Comparison of ENCODE assay signal across 23 cellular contexts in the genomic region with DNA sequence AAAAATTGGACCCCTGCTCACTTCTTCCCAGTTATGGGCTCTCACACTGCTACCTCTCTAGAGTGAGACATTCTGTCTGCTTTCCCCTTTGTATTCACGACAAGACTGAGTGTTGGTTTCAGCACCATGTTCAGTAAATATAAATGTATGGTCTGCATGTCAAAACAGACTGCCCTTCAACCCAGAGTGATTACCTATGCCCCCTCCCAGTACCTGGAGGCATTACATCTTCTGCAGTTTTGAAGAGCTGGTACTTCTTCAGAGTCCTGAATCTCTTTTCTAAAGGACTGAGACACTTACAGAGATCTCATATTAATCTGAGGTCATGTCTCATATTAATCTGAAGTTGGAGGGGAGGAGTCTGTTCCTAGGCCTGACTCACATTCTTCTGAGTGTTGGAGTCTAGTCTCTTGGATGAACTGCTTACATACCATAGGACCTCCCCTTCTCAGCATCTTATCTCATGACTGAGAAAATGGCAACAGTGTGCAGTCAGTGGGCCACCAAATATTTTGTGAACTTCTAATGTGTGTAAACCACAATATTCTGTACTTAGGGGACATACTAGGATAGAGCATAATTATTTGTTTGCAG.
A peak's percentile ranks its signal among the peaks of the same experiment; 100 is the strongest.
DNase-seq lines count a peak whose midpoint lies in the region; ATAC-seq, FAIRE-seq and TF ChIP-seq lines count a peak whose summit lies in the region.
"Had no signal": no experiment of that assay in that cellular context is flagged by ENCODE, and none has a peak within 500 bp of the region (broad histone marks: within the 10 kb centered on the region; RNA-seq: fewer than 3 reads in every experiment).

No MANE protein-coding gene starts in this region.

- ATAC-seq in WTC11 (no peak), foreskin keratinocyte (peak; percentile 32), GM18498 (IDR thresholded peaks at IDR 0.05; ENCODE audit: unreplicated experiment) (no peak), HG02981 (IDR thresholded peaks at IDR 0.05; ENCODE audit: unreplicated experiment) (no peak), GM21723 (IDR thresholded peaks at IDR 0.05; ENCODE audit: unreplicated experiment) (no peak)
- ATAC-seq: activated CD8-positive, alpha-beta T cell treated with anti-CD3 and anti-CD28 coated beads for 36 hours; T-cell had no signal

- DNase-seq in A673 (ENCODE audit: low spot score) (no peak), H7 (peak; percentile 28), WTC11 (ENCODE audit: low spot score) (no peak), foreskin keratinocyte (no peak), GM19239 (ENCODE audit: insufficient read length, low spot score) (no peak)
- DNase-seq: activated CD4-positive, CD25-positive, alpha-beta regulatory T cell treated with anti-CD3 and anti-CD28 coated beads, Interleukin-2, amount 50 U/mL, for 72 hours; activated CD8-positive, alpha-beta T cell treated with anti-CD3 and anti-CD28 coated beads for 36 hours; activated effector memory CD4-positive, alpha-beta T cell treated with Interleukin-2 at 50 U/mL for 16 hours; activated T-cell treated with anti-CD3 and anti-CD28 coated beads for 4 hours; DMS153; glutamatergic neuron; NCI-H1694 treated with DMSO at 0.1 percent for 48 hours; NCI-H2171 treated with DMSO at 0.1 percent for 48 hours; NCI-H526 treated with DMSO at 0.1 percent for 48 hours; T-cell; trophoblast cell had no signal

- CTCF ChIA-PET in A673 (lab: Charles Lee) (interaction anchor here (1.3 kb wide), 1 partner anchor 31 kb away, joined by 3 read pairs; no protein-coding TSS in a partner anchor), WTC11 (lab: Charles Lee) (interaction anchor here (0.6 to 1.5 kb wide), 6 partner anchors 9 to 230 kb away, joined by 3 to 8 read pairs (median 4); no protein-coding TSS in a partner anchor)

- no peaks in the 10 kb centered on the region for H3K9me3 ChIP-seq in A673 (ENCODE audit: low read depth, low read length, poor library complexity, severe bottlenecking)
- H3K9me3 ChIP-seq: SJSA1 had no signal

- H3K9me3 Mint-ChIP-seq in WTC11, result no peaks in the 10 kb centered on the region
- H3K9me3 Mint-ChIP-seq: activated CD8-positive, alpha-beta T cell treated with anti-CD3 and anti-CD28 coated beads for 36 hours; brain; T-cell had no signal

- TF ChIP-seq CTCF in A673 (conservative IDR thresholded peaks at IDR 0.05; ENCODE audit: low read depth, low read length) (no peak), WTC11 (IDR thresholded peaks at IDR 0.05) (no peak), foreskin keratinocyte (conservative IDR thresholded peaks at IDR 0.05) (peak; percentile 2)

- POLR2A ChIA-PET in A673 (lab: Charles Lee; ENCODE audit: low non-redundant PET) (no interaction called here), WTC11 (lab: Charles Lee) (no interaction called here)

- no peak overlapping the region for H3K4me3 Mint-ChIP-seq in WTC11
- H3K4me3 Mint-ChIP-seq: activated CD8-positive, alpha-beta T cell treated with anti-CD3 and anti-CD28 coated beads for 36 hours; brain; T-cell had no signal

- H3K36me3 ChIP-seq in A673 (ENCODE audit: insufficient read depth, low read length, poor library complexity, severe bottlenecking), result peaks cover 70% of the 10 kb centered on the region
- no peaks in the 10 kb centered on the region for H3K36me3 ChIP-seq in H7 (replicated peaks; ENCODE audit: control insufficient read depth, insufficient read depth, low read length)

- H3K4me3 ChIP-seq in A673 (ENCODE audit: low read depth, low read length, poor library complexity, severe bottlenecking) (no peak overlapping the region), H7 (ENCODE audit: insufficient read depth, low read depth, low read length) (no peak overlapping the region)
- H3K4me3 ChIP-seq: SJSA1 had no signal

- no peak for FAIRE-seq in GM19239 (lab: Jason Lieb, UNC)
- FAIRE-seq: colon had no signal

- H3K27me3 ChIP-seq in A673 (replicated peaks; ENCODE audit: insufficient read depth, low read depth, low read length, poor library complexity), result no peaks in the 10 kb centered on the region
- no peaks in the 10 kb centered on the region for H3K27me3 ChIP-seq in H7 (ENCODE audit: control insufficient read depth, insufficient read depth, low read length)
- H3K27me3 ChIP-seq in foreskin keratinocyte, result no peaks in the 10 kb centered on the region
- H3K27me3 ChIP-seq: SJSA1 had no signal

- H3K27me3 Mint-ChIP-seq in WTC11 (ENCODE audit: low read depth), result no peaks in the 10 kb centered on the region
- H3K27me3 Mint-ChIP-seq: brain, progenitor cell of endocrine pancreas, T-cell had no signal

- peak overlapping the region; percentile 51; the same call in 1 of the 2 replicates for H3K27ac Mint-ChIP-seq in WTC11
- H3K27ac Mint-ChIP-seq: activated CD8-positive, alpha-beta T cell treated with anti-CD3 and anti-CD28 coated beads for 36 hours; progenitor cell of endocrine pancreas; T-cell had no signal

- H3K27ac ChIP-seq in A673 (ENCODE audit: low read depth, low read length, poor library complexity, severe bottlenecking), result peak overlapping the region; percentile 37
- no peak overlapping the region for H3K27ac ChIP-seq in foreskin keratinocyte
- H3K27ac ChIP-seq: SJSA1 had no signal

- peaks cover 37% of the 10 kb centered on the region for H3K4me1 Mint-ChIP-seq in WTC11

- peaks cover 95% of the 10 kb centered on the region for H3K4me1 ChIP-seq in A673 (ENCODE audit: insufficient read depth, low read length, poor library complexity, severe bottlenecking)
- peaks cover 6% of the 10 kb centered on the region for H3K4me1 ChIP-seq in foreskin keratinocyte

- no TSS peak for BruUV-seq in A673 (replicated peaks; lab: Mats Ljungman, UMichigan)

- intact Hi-C loops in A673 (cut with micrococcal nuclease; ENCODE audit: unreplicated experiment), result loop anchor here (5.0 kb wide), 1 partner anchor 78 kb away; the partner anchor contains the start of gene RGL1

- no peaks in the 10 kb centered on the region for H3K36me3 Mint-ChIP-seq in WTC11

TF ChIP-seq in WTC11, 78 proteins besides CTCF, POLR2A, EP300 and RAD21:
- no peak for TF ChIP-seq MAX (CRISPR knock-in tag; IDR thresholded peaks at IDR 0.05)
- TF ChIP-seq ZNF281 (CRISPR knock-in tag; IDR thresholded peaks at IDR 0.05), result no peak
- no peak for TF ChIP-seq MYBL2 (CRISPR knock-in tag; IDR thresholded peaks at IDR 0.05)
- TF ChIP-seq ZNF423 (CRISPR knock-in tag; IDR thresholded peaks at IDR 0.05), result no peak
- TF ChIP-seq E2F1 (CRISPR knock-in tag; IDR thresholded peaks at IDR 0.05), result no peak
- TF ChIP-seq, protein P1, sequence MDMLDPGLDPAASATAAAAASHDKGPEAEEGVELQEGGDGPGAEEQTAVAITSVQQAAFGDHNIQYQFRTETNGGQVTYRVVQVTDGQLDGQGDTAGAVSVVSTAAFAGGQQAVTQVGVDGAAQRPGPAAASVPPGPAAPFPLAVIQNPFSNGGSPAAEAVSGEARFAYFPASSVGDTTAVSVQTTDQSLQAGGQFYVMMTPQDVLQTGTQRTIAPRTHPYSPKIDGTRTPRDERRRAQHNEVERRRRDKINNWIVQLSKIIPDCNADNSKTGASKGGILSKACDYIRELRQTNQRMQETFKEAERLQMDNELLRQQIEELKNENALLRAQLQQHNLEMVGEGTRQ (CRISPR knock-in tag; IDR thresholded peaks at IDR 0.05), result no peak
